ENCODE assay signal across 10 cellular contexts in genomic region chr2:39491653-39492052, GRCh38. TPM values are rescaled to one million over a fixed set of nuclear protein-coding genes. Genes with fewer than 3 reads are reported as not detected.
DNase-seq lines count a peak whose midpoint lies in the region; ATAC-seq, FAIRE-seq and TF ChIP-seq lines count a peak whose summit lies in the region.
"Had no signal": no experiment of that assay in that cellular context is flagged by ENCODE, and none has a peak within 500 bp of the region (broad histone marks: within the 10 kb centered on the region; RNA-seq: fewer than 3 reads in every experiment).

No MANE protein-coding gene starts in this region.

- no peak overlapping the region for H3K4ac ChIP-seq in mesendoderm (ENCODE audit: low read depth, low read length)

- no peak overlapping the region for H4K5ac ChIP-seq in mesendoderm (ENCODE audit: low read length)

- H3K27ac ChIP-seq in endothelial cell of umbilical vein (ENCODE audit: insufficient read depth, low read depth, low read length): peak overlapping the region; percentile 34
- peak overlapping the region; percentile 20 for H3K27ac ChIP-seq in vagina
- no peak overlapping the region for H3K27ac ChIP-seq in mesendoderm (ENCODE audit: low read depth, low read length)

- H3K9ac ChIP-seq in endothelial cell of umbilical vein (replicated peaks; ENCODE audit: extremely low read depth, insufficient read depth, low read length) (no peak overlapping the region), mesendoderm (ENCODE audit: low read length) (no peak overlapping the region)

- H3K27me3 Mint-ChIP-seq in natural killer cell treated with Interleukin-12 subunit alpha and Interleukin-12 subunit beta and Interleukin-15 and Interleukin-18, amount 100 ng/mL, for 72 hours: peaks cover 5 to 9% of the 10 kb centered on the region in 2 donors
- H3K27me3 Mint-ChIP-seq in natural killer cell (ENCODE audit: low read depth in 2 of 2): no peaks in the 10 kb centered on the region

- CTCF ChIA-PET in endothelial cell of umbilical vein (lab: Charles Lee): interaction anchor here (1.3 to 1.9 kb wide), 5 partner anchors 9 to 238 kb away, joined by 3 to 8 read pairs (median 4); no protein-coding TSS in a partner anchor

- no peaks in the 10 kb centered on the region for H3K9me3 Mint-ChIP-seq in natural killer cell treated with Interleukin-12 subunit alpha and Interleukin-12 subunit beta and Interleukin-15 and Interleukin-18, amount 100 ng/mL, for 72 hours
- no peaks in the 10 kb centered on the region for H3K9me3 Mint-ChIP-seq in natural killer cell

- TF ChIP-seq POLR2A in endothelial cell of umbilical vein (IDR thresholded peaks at IDR 0.05; ENCODE audit: low read depth, low read length): no peak
- no peak for TF ChIP-seq POLR2A in vagina (IDR thresholded peaks at IDR 0.05)
- TF ChIP-seq POLR2A in H54 (IDR thresholded peaks at IDR 0.05; ENCODE audit: low read depth, low read length): no peak

- H3K4me1 Mint-ChIP-seq in natural killer cell treated with Interleukin-12 subunit alpha and Interleukin-12 subunit beta and Interleukin-15 and Interleukin-18, amount 100 ng/mL, for 72 hours (ENCODE audit: low read depth in 2 of 2): peaks cover 6 to 14% of the 10 kb centered on the region in 2 donors
- no peaks in the 10 kb centered on the region for H3K4me1 Mint-ChIP-seq in natural killer cell

- no peak for FAIRE-seq in endothelial cell of umbilical vein (lab: Jason Lieb, UNC)
- no peak for FAIRE-seq in H54 (lab: Jason Lieb, UNC)

- H3K4me3 Mint-ChIP-seq in natural killer cell treated with Interleukin-12 subunit alpha and Interleukin-12 subunit beta and Interleukin-15 and Interleukin-18, amount 100 ng/mL, for 72 hours: peak overlapping the region; percentile 56
- no peak overlapping the region for H3K4me3 Mint-ChIP-seq in natural killer cell

- H3K36me3 Mint-ChIP-seq in natural killer cell treated with Interleukin-12 subunit alpha and Interleukin-12 subunit beta and Interleukin-15 and Interleukin-18, amount 100 ng/mL, for 72 hours: no peaks in the 10 kb centered on the region
- H3K36me3 Mint-ChIP-seq in natural killer cell: no peaks in the 10 kb centered on the region

- intact Hi-C loops in natural killer cell (cut with micrococcal nuclease) (no loop called here), endothelial cell of umbilical vein (cut with micrococcal nuclease) (no loop called here), vagina (cut with DNase I) (no loop called here)

- H3K56ac ChIP-seq in mesendoderm (ENCODE audit: low read length): no peak overlapping the region

- no peak for DNase-seq in natural killer cell treated with Interleukin-12 subunit alpha and Interleukin-12 subunit beta and Interleukin-15 and Interleukin-18, amount 100 ng/mL, for 72 hours (ENCODE audit: low spot score)
- DNase-seq in natural killer cell (no peak), endothelial cell of umbilical vein (ENCODE audit: low read depth, low spot score) (no peak), vagina (ENCODE audit: extremely low spot score in 2 of 2) (no peak), H54 (ENCODE audit: insufficient read length, low spot score) (no peak), mesendoderm (no peak)
- DNase-seq: KG1, NCI-H446 had no signal

- no peak overlapping the region for H3K4me3 ChIP-seq in endothelial cell of umbilical vein (replicated peaks in 1 of 3; ENCODE audit: insufficient read depth in 1 of 3, low read depth in 1 of 3, low read length in 3 of 3)
- no peak overlapping the region for H3K4me3 ChIP-seq in vagina
- no peak overlapping the region for H3K4me3 ChIP-seq in mesendoderm (ENCODE audit: low read length)

- H3K9me1 ChIP-seq in endothelial cell of umbilical vein (replicated peaks; ENCODE audit: control insufficient read depth, extremely low read depth, insufficient read depth, low read length): no peaks in the 10 kb centered on the region

- H3K9me3 ChIP-seq in endothelial cell of umbilical vein (replicated peaks; ENCODE audit: control insufficient read depth, insufficient read depth, low read length) (no peaks in the 10 kb centered on the region), vagina (no peaks in the 10 kb centered on the region)

- no TSS peak for BruUV-seq in endothelial cell of umbilical vein (replicated peaks; lab: Mats Ljungman, UMichigan)

- POLR2A ChIA-PET in endothelial cell of umbilical vein (lab: Charles Lee): no interaction called here

- no peak for TF ChIP-seq CTCF in natural killer cell (IDR thresholded peaks at IDR 0.05)
- no peak for TF ChIP-seq CTCF in endothelial cell of umbilical vein (IDR thresholded peaks at IDR 0.05; ENCODE audit: extremely low read depth in 1 of 2, insufficient read depth in 1 of 2, low read depth in 1 of 2, low read length in 2 of 2)
- TF ChIP-seq CTCF in vagina (IDR thresholded peaks at IDR 0.05): no peak

- H2AFZ ChIP-seq in endothelial cell of umbilical vein (ENCODE audit: low read depth, low read length): no peak overlapping the region

- no CpG with 5 or more reads among the region's 4 CpGs for WGBS in mesendoderm (ENCODE audit: extremely low coverage, insufficient coverage, low lambda C conversion rate)

- H3K4me1 ChIP-seq in endothelial cell of umbilical vein (ENCODE audit: control insufficient read depth, extremely low read depth, insufficient read depth, low read length) (peaks cover 33% of the 10 kb centered on the region), vagina (no peaks in the 10 kb centered on the region), mesendoderm (ENCODE audit: control insufficient read depth, low read depth, low read length) (peaks cover 4% of the 10 kb centered on the region)

- no peak overlapping the region for H2BK15ac ChIP-seq in mesendoderm (replicated peaks; ENCODE audit: low read depth)

- H2BK120ac ChIP-seq in mesendoderm (ENCODE audit: low read depth, low read length): no peak overlapping the region

- peak overlapping the region; percentile 2 to 23 for H3K27ac Mint-ChIP-seq in natural killer cell treated with Interleukin-12 subunit alpha and Interleukin-12 subunit beta and Interleukin-15 and Interleukin-18, amount 100 ng/mL, for 72 hours
- H3K27ac Mint-ChIP-seq in natural killer cell: no peak overlapping the region

- H4K8ac ChIP-seq in mesendoderm (ENCODE audit: low read depth, low read length): no peak overlapping the region

- H3K23ac ChIP-seq in mesendoderm (ENCODE audit: low read length): no peak overlapping the region

- no peaks in the 10 kb centered on the region for H4K20me1 ChIP-seq in endothelial cell of umbilical vein (replicated peaks; ENCODE audit: control insufficient read depth, extremely low read depth, insufficient read depth, low read length)

- no peaks in the 10 kb centered on the region for H3K79me1 ChIP-seq in mesendoderm (ENCODE audit: low read length)

- H3K27me3 ChIP-seq in endothelial cell of umbilical vein (ENCODE audit: control insufficient read depth in 2 of 2, insufficient read depth in 2 of 2, low read length in 2 of 2) (no peaks in the 10 kb centered on the region), vagina (no peaks in the 10 kb centered on the region), mesendoderm (ENCODE audit: insufficient read depth, low read length, poor library complexity) (no peaks in the 10 kb centered on the region)

- no peak overlapping the region for H3K18ac ChIP-seq in mesendoderm (ENCODE audit: low read length)

- H3K4me2 ChIP-seq in endothelial cell of umbilical vein (ENCODE audit: insufficient read depth, low read length): peak overlapping the region; percentile 51
- no peak overlapping the region for H3K4me2 ChIP-seq in mesendoderm (ENCODE audit: low read length)

- H3K36me3 ChIP-seq in endothelial cell of umbilical vein (ENCODE audit: control insufficient read depth in 2 of 2, extremely low read depth in 1 of 2, insufficient read depth in 2 of 2, low read length in 2 of 2) (no peaks in the 10 kb centered on the region), vagina (no peaks in the 10 kb centered on the region), mesendoderm (ENCODE audit: control insufficient read depth, insufficient read depth, low read length) (no peaks in the 10 kb centered on the region)

- no peak overlapping the region for H2AK5ac ChIP-seq in mesendoderm (ENCODE audit: low read length)

- no peak for ATAC-seq in natural killer cell treated with Interleukin-12 subunit alpha and Interleukin-12 subunit beta and Interleukin-15 and Interleukin-18, amount 100 ng/mL, for 72 hours
- ATAC-seq in natural killer cell (no peak), HG03520 (IDR thresholded peaks at IDR 0.05; ENCODE audit: unreplicated experiment) (peak; percentile 6), GM19467 (IDR thresholded peaks at IDR 0.05; ENCODE audit: unreplicated experiment) (no peak)

- dilution Hi-C loops in endothelial cell of umbilical vein (cut with MboI; ENCODE audit: extremely low pct_ligation_motif_present, low sequenced_read_pairs): no loop called here

- H2BK5ac ChIP-seq in mesendoderm (ENCODE audit: low read length): no peak overlapping the region

- H3K79me2 ChIP-seq in endothelial cell of umbilical vein (ENCODE audit: control insufficient read depth, insufficient read depth, low read length) (no peaks in the 10 kb centered on the region), mesendoderm (ENCODE audit: control insufficient read depth, insufficient read depth, low read length) (no peaks in the 10 kb centered on the region)

TF ChIP-seq in endothelial cell of umbilical vein, 7 proteins besides CTCF, POLR2A, EP300 and RAD21 (continues in another document):
- no peak for TF ChIP-seq FOS (IDR thresholded peaks at IDR 0.05; ENCODE audit: borderline replicate concordance, insufficient read depth, low read length)
- TF ChIP-seq GATA2 (IDR thresholded peaks at IDR 0.05; ENCODE audit: insufficient read depth, insufficient read length, low read depth, low read length): no peak
- no peak for TF ChIP-seq MYC (IDR thresholded peaks at IDR 0.05; ENCODE audit: low read depth, low read length)
- TF ChIP-seq POLR2AphosphoS5 (IDR thresholded peaks at IDR 0.05; ENCODE audit: insufficient read depth, low read depth, low read length): no peak
- no peak for TF ChIP-seq EZH2 (IDR thresholded peaks at IDR 0.05; ENCODE audit: borderline replicate concordance, low read depth, low read length, severe bottlenecking)
- no peak for TF ChIP-seq JUN (IDR thresholded peaks at IDR 0.05; ENCODE audit: borderline replicate concordance, insufficient read depth, insufficient read length, low read depth)

RNA-seq across cellular contexts. Expression of gene MAP4K3, which starts 54.6 kb away (rescaled TPM):
- 10 to 100 TPM in 1 of 2 donors, 1 to 10 TPM in 1; 9.6 to 21.0 TPM for total RNA-seq in natural killer cell treated with Interleukin-12 subunit alpha and Interleukin-12 subunit beta and Interleukin-15 and Interleukin-18, amount 100 ng/mL, for 72 hours
- total RNA-seq in natural killer cell (10 to 100 TPM; 17.3 to 25.9 (median 20.3) TPM), endothelial cell of umbilical vein (45.9 and 46.2 TPM in 2 replicates), vagina (38.5 TPM)
- 6.4 and 8.0 TPM in 2 replicates for polyA plus RNA-seq in endothelial cell of umbilical vein
- polyA plus RNA-seq in endothelial cell of umbilical vein (2011; cell fraction: cytosol; rRNA removed): 8.0 and 8.1 TPM in 2 replicates
- 37.0 and 46.6 TPM in 2 replicates for polyA plus RNA-seq in endothelial cell of umbilical vein (2011; cell fraction: nucleus; rRNA removed)
- 13.5 and 17.1 TPM in 2 replicates for polyA plus RNA-seq in endothelial cell of umbilical vein (2012)
- polyA minus RNA-seq in endothelial cell of umbilical vein: 19.6 and 20.1 TPM in 2 replicates
- polyA minus RNA-seq in endothelial cell of umbilical vein (2011; cell fraction: cytosol; rRNA and poly(A)+ RNA removed): 8.5 TPM
- polyA minus RNA-seq in endothelial cell of umbilical vein (2011; cell fraction: nucleus; rRNA and poly(A)+ RNA removed): 98.0 and 121 TPM in 2 replicates
- polyA plus RNA-seq in mesendoderm (2013, experiment 1 of 2): 24.1 TPM
- polyA plus RNA-seq in mesendoderm (2013, experiment 2 of 2): 25.5 TPM

Comparison
In these comparisons a context has a peak if more than half of its experiments do, and no peak if none do; other contexts are left out.
1. H3K27ac Mint-ChIP-seq: peak in natural killer cell treated with Interleukin-12 subunit alpha and Interleukin-12 subunit beta and Interleukin-15 and Interleukin-18, amount 100 ng/mL, for 72 hours (2 of 2); none in natural killer cell (0 of 2).